Comparison of ENCODE assay signal across 1 cellular context in genomic region chr2:237597680-237598145, GRCh38.
TF ChIP-seq lines count a peak whose summit lies in the region.

No MANE protein-coding gene starts in this region.

TF ChIP-seq in H1, 55 proteins besides CTCF, POLR2A, EP300 and RAD21:
- no peak for TF ChIP-seq GTF2F1 (IDR thresholded peaks at IDR 0.05; ENCODE audit: borderline replicate concordance, low read depth, low read length)
- TF ChIP-seq SIN3A (conservative IDR thresholded peaks at IDR 0.05 in 1 of 2, IDR thresholded peaks at IDR 0.05 in 1 of 2; ENCODE audit: low read depth in 1 of 2, low read length in 2 of 2) = no peak
- no peak for TF ChIP-seq RFX5 (IDR thresholded peaks at IDR 0.05; ENCODE audit: borderline replicate concordance, low read depth, low read length)
- no peak for TF ChIP-seq SP1 (IDR thresholded peaks at IDR 0.05; ENCODE audit: low read depth, low read length)
- TF ChIP-seq E2F6 (IDR thresholded peaks at IDR 0.05) = no peak
- no peak for TF ChIP-seq SAP30 (IDR thresholded peaks at IDR 0.05; ENCODE audit: insufficient read depth, insufficient replicate concordance, low read length)
- no peak for TF ChIP-seq RBBP5 (IDR thresholded peaks at IDR 0.05; ENCODE audit: borderline replicate concordance, low read depth, low read length)
- no peak for TF ChIP-seq CHD7 (IDR thresholded peaks at IDR 0.05; ENCODE audit: insufficient replicate concordance, low read length)
- TF ChIP-seq KDM1A (IDR thresholded peaks at IDR 0.05; ENCODE audit: borderline replicate concordance, low read length) = no peak
